8 cellular contexts compared by ENCODE assay signal in the genomic region with DNA sequence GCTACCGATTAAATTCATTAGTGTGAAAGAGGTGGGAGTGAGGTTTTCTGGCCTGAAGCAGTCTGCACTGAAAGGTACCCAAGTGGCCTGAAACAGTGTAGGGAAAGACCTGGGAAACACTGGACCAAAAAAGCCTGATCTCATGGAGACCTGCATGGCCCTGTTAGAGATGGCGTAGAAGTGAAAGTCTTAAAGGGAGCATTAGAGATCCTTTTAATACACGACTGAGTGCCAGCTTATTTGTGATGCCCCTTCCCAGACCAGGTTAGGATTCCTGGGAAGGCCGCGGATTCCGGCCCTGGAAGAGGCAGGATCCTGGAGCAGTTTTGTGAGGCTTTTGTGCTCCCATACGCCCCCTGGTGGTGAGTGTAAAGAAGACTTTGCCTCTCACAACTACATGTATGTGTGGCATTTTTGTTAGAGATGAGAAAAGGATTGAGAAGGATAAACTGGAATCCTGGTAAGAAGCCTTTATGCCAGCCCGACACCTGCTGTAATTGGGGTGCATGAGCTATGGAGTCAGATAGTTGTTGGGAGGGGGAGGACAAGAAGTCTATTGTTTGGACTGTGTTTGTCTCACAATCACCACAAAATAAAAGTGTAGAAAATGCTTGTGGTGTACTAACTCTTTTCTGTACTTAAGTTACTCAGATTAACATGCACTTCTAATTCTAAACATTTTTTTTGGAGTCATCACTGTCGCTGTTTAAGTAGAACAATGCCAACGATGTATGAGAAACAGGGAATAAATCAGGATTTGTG. TPM values are rescaled to one million over a fixed set of nuclear protein-coding genes. Genes with fewer than 3 reads are reported as not detected.
DNase-seq lines count a peak whose midpoint lies in the region; ATAC-seq, FAIRE-seq and TF ChIP-seq lines count a peak whose summit lies in the region.

No MANE protein-coding gene starts in this region.

- peaks cover 60% of the 10 kb centered on the region for H3K36me3 ChIP-seq in CD4-positive, CD25-positive, alpha-beta regulatory T cell (ENCODE audit: control insufficient read depth, insufficient read depth, low read length)
- peaks cover 94% of the 10 kb centered on the region for H3K36me3 ChIP-seq in GM23338 (ENCODE audit: insufficient read depth)
- peaks cover 23 to 53% of the 10 kb centered on the region in 2 experiments for H3K36me3 ChIP-seq in HepG2 (replicated peaks in 1 of 2; ENCODE audit: control insufficient read depth in 1 of 2, insufficient read depth in 2 of 2, low read length in 2 of 2)

- CTCF ChIA-PET in HepG2 (lab: Yijun Ruan, JAX; ENCODE audit: low intra/inter-chr PET ratio, low total read pairs): interaction anchor here (0.8 to 3.0 kb wide), 4 partner anchors 54 to 298 kb away, joined by 3 to 20 read pairs (median 12); partner anchors contain the start of gene JADE1

- H3K9me3 ChIP-seq in CD4-positive, CD25-positive, alpha-beta regulatory T cell (ENCODE audit: control insufficient read depth in 2 of 2, low read length in 2 of 2): no peaks in the 10 kb centered on the region
- no peaks in the 10 kb centered on the region for H3K9me3 ChIP-seq in HepG2 (ENCODE audit: low read length)

- no peaks in the 10 kb centered on the region for H3K27me3 Mint-ChIP-seq in CD4-positive, CD25-positive, alpha-beta regulatory T cell
- peaks cover 40% of the 10 kb centered on the region for H3K27me3 Mint-ChIP-seq in GM23338 (ENCODE audit: insufficient read depth, low read depth, poor library complexity)
- H3K27me3 Mint-ChIP-seq in activated CD4-positive, alpha-beta T cell treated with anti-CD3 and anti-CD28 coated beads, Interleukin-2, amount 10 ng/mL, durations not matched to agents 24 days and 14 days: no peaks in the 10 kb centered on the region

- peak; percentile 58 to 67 (median 66) for DNase-seq in CD4-positive, CD25-positive, alpha-beta regulatory T cell
- peak; percentile 94 for DNase-seq in GM23338 (ENCODE audit: low spot score)
- DNase-seq in NCI-H2171 treated with DMSO at 0.1 percent for 48 hours (lab: John Stamatoyannopoulos, UW): peak; percentile 16
- peak; percentile 88 for DNase-seq in activated CD4-positive, alpha-beta T cell treated with anti-CD3 and anti-CD28 coated beads, Interleukin-2, amount 10 ng/mL, durations not matched to agents 24 days and 14 days
- peak; percentile 82 for DNase-seq in choroid plexus epithelial cell (ENCODE audit: low read depth)
- peak; percentile 69 for DNase-seq in HepG2 (ENCODE audit: low spot score)
- DNase-seq in stimulated activated CD4-positive, alpha-beta T cell treated with anti-CD3 and anti-CD28 coated beads, Interleukin-4, amount 100 ng/mL, for 48 hours (ENCODE audit: low read depth in 2 of 2): peak; percentile 43 to 55

- no TSS peak for BruUV-seq in HepG2 (replicated peaks; lab: Mats Ljungman, UMichigan)

- peaks cover 22% of the 10 kb centered on the region for H3K4me1 ChIP-seq in CD4-positive, CD25-positive, alpha-beta regulatory T cell (ENCODE audit: control insufficient read depth, insufficient read depth, low read length, poor library complexity, severe bottlenecking)
- H3K4me1 ChIP-seq in GM23338 (ENCODE audit: insufficient read depth) (peaks cover 32% of the 10 kb centered on the region), HepG2 (ENCODE audit: insufficient read depth, low read length) (peaks cover 18% of the 10 kb centered on the region)

- POLR2A ChIA-PET in HepG2 (lab: Yijun Ruan, JAX): no interaction called here

- H3K9me3 Mint-ChIP-seq in CD4-positive, CD25-positive, alpha-beta regulatory T cell: peaks cover 0 to 1% (median 0%) of the 10 kb centered on the region in 7 donors
- H3K9me3 Mint-ChIP-seq in GM23338: 0 out of 3 replicates have a peak, but pooled peaks cover 2% of the 10 kb centered on the region
- H3K9me3 Mint-ChIP-seq in activated CD4-positive, alpha-beta T cell treated with anti-CD3 and anti-CD28 coated beads, Interleukin-2, amount 10 ng/mL, durations not matched to agents 24 days and 14 days: no peaks in the 10 kb centered on the region

- peak; percentile 84 to 96 for TF ChIP-seq CTCF in GM23338 (conservative IDR thresholded peaks at IDR 0.05; ENCODE audit: low read depth in 2 of 2)
- TF ChIP-seq CTCF in choroid plexus epithelial cell (conservative IDR thresholded peaks at IDR 0.05; ENCODE audit: low read depth, low read length): peak; percentile 92
- peak; percentile 81 for TF ChIP-seq CTCF in HepG2 (CRISPR knock-in tag; IDR thresholded peaks at IDR 0.05)

- peak in 1 of 2 donors; percentile 22 for ATAC-seq in CD4-positive, CD25-positive, alpha-beta regulatory T cell (ENCODE audit: low read depth in 2 of 2)
- ATAC-seq in GM23338: peak; percentile 79
- ATAC-seq in HepG2: peak; percentile 85
- no peak for ATAC-seq in GM21423 (IDR thresholded peaks at IDR 0.05; ENCODE audit: unreplicated experiment)

- peak; percentile 77 for FAIRE-seq in HepG2 (lab: Jason Lieb, UNC)

- peak overlapping the region; percentile 64 for H3K27ac ChIP-seq in CD4-positive, CD25-positive, alpha-beta regulatory T cell (ENCODE audit: insufficient read depth, low read length, poor library complexity, severe bottlenecking)
- peak overlapping the region; percentile 89 for H3K27ac ChIP-seq in GM23338 (ENCODE audit: low read depth)
- H3K27ac ChIP-seq in HepG2 (ENCODE audit: extremely low read length, insufficient read depth, low read length): no peak overlapping the region

- 59% methylated on average over 10 of the region's 10 CpGs for WGBS in HepG2 (ENCODE audit: low lambda C conversion rate)

- H3K9ac ChIP-seq in HepG2 (ENCODE audit: insufficient read depth, low read depth, low read length): no peak overlapping the region

- intact Hi-C loops in activated CD4-positive, alpha-beta T cell treated with anti-CD3 and anti-CD28 coated beads, Interleukin-2, amount 10 ng/mL, durations not matched to agents 24 days and 14 days (cut with micrococcal nuclease): loop anchor here (1.0 to 5.0 kb wide), 6 partner anchors 51 to 673 kb away; partner anchors contain the start of genes PGRMC2 and SCLT1
- intact Hi-C loops in HepG2 (cut with micrococcal nuclease; ENCODE audit: unreplicated experiment): loop anchor here (1.0 to 10.0 kb wide), 6 partner anchors 54 to 409 kb away; partner anchors contain the start of genes C4orf33, JADE1 and SCLT1

- peaks cover 18 to 41% (median 32%) of the 10 kb centered on the region in 4 donors for H3K4me1 Mint-ChIP-seq in CD4-positive, CD25-positive, alpha-beta regulatory T cell
- peaks cover 78% of the 10 kb centered on the region for H3K4me1 Mint-ChIP-seq in GM23338
- peaks cover 44% of the 10 kb centered on the region for H3K4me1 Mint-ChIP-seq in activated CD4-positive, alpha-beta T cell treated with anti-CD3 and anti-CD28 coated beads, Interleukin-2, amount 10 ng/mL, durations not matched to agents 24 days and 14 days

- H3K79me2 ChIP-seq in GM23338 (replicated peaks; ENCODE audit: insufficient read depth) (peaks cover 96% of the 10 kb centered on the region), HepG2 (ENCODE audit: insufficient read depth, low read length) (no peaks in the 10 kb centered on the region)

- no peaks in the 10 kb centered on the region for H3K27me3 ChIP-seq in CD4-positive, CD25-positive, alpha-beta regulatory T cell (ENCODE audit: control insufficient read depth, insufficient read depth, low read length)
- no peaks in the 10 kb centered on the region for H3K27me3 ChIP-seq in GM23338 (ENCODE audit: insufficient read depth)
- no peaks in the 10 kb centered on the region for H3K27me3 ChIP-seq in HepG2 (ENCODE audit: control insufficient read depth in 1 of 2, insufficient read depth in 2 of 2, low read length in 2 of 2)

- TF ChIP-seq RAD21 in HepG2 (CRISPR knock-in tag; IDR thresholded peaks at IDR 0.05): peak; percentile 70

- H3F3A ChIP-seq in GM23338 (replicated peaks; ENCODE audit: low read depth): peaks cover 84% of the 10 kb centered on the region

- no peak for TF ChIP-seq EP300 in HepG2 (IDR thresholded peaks at IDR 0.05; ENCODE audit: low read depth in 2 of 2, low read length in 2 of 2)
- no peak for TF ChIP-seq EP300 in HepG2 (CRISPR knock-in tag; IDR thresholded peaks at IDR 0.05; ENCODE audit: borderline replicate concordance)

- no peaks in the 10 kb centered on the region for H3K9me2 ChIP-seq in GM23338 (ENCODE audit: insufficient read depth)

- in situ Hi-C loops in HepG2 (cut with HindIII; ENCODE audit: extremely low pct_ligation_motif_present, low pct_unique_long_range_greater_than_20kb): loop anchor here (5.0 kb wide), 2 partner anchors 51 to 296 kb away; no protein-coding TSS in a partner anchor

- H2AFZ ChIP-seq in GM23338: no peak overlapping the region
- H2AFZ ChIP-seq in HepG2 (ENCODE audit: low read length): no peak overlapping the region

- H3K4me3 ChIP-seq in CD4-positive, CD25-positive, alpha-beta regulatory T cell (ENCODE audit: low read depth, low read length): peak overlapping the region; percentile 29
- H3K4me3 ChIP-seq in GM23338 (no peak overlapping the region), choroid plexus epithelial cell (ENCODE audit: low read depth, low read length) (no peak overlapping the region), HepG2 (replicated peaks in 1 of 3; ENCODE audit: insufficient read depth in 1 of 3, low read depth in 2 of 3, low read length in 3 of 3) (no peak overlapping the region)

- no peak overlapping the region for H3K4me2 ChIP-seq in GM23338
- H3K4me2 ChIP-seq in HepG2 (ENCODE audit: low read depth, low read length): no peak overlapping the region

- peak overlapping the region in 2 of 4 donors; percentile 20 to 32 for H3K4me3 Mint-ChIP-seq in CD4-positive, CD25-positive, alpha-beta regulatory T cell
- no peak overlapping the region for H3K4me3 Mint-ChIP-seq in GM23338
- peak overlapping the region; percentile 42 for H3K4me3 Mint-ChIP-seq in activated CD4-positive, alpha-beta T cell treated with anti-CD3 and anti-CD28 coated beads, Interleukin-2, amount 10 ng/mL, durations not matched to agents 24 days and 14 days

- H4K20me1 ChIP-seq in GM23338 (replicated peaks; ENCODE audit: insufficient read depth) (peaks cover 80% of the 10 kb centered on the region), HepG2 (ENCODE audit: insufficient read depth, low read length) (peaks cover 7% of the 10 kb centered on the region; the same call in 1 of the 2 replicates)

- peak overlapping the region; percentile 87 to 96 (median 90) for H3K27ac Mint-ChIP-seq in CD4-positive, CD25-positive, alpha-beta regulatory T cell
- peak overlapping the region; percentile 71 for H3K27ac Mint-ChIP-seq in GM23338
- H3K27ac Mint-ChIP-seq in activated CD4-positive, alpha-beta T cell treated with anti-CD3 and anti-CD28 coated beads, Interleukin-2, amount 10 ng/mL, durations not matched to agents 24 days and 14 days: peak overlapping the region; percentile 86

- H3K36me3 Mint-ChIP-seq in CD4-positive, CD25-positive, alpha-beta regulatory T cell: peaks cover 44% of the 10 kb centered on the region
- H3K36me3 Mint-ChIP-seq in GM23338 (ENCODE audit: low read depth): peaks cover 98% of the 10 kb centered on the region
- H3K36me3 Mint-ChIP-seq in activated CD4-positive, alpha-beta T cell treated with anti-CD3 and anti-CD28 coated beads, Interleukin-2, amount 10 ng/mL, durations not matched to agents 24 days and 14 days (ENCODE audit: low read depth): peaks cover 59% of the 10 kb centered on the region

- no peak for TF ChIP-seq POLR2A in HepG2 (IDR thresholded peaks at IDR 0.05; ENCODE audit: insufficient read depth in 1 of 2, low read depth in 2 of 2, low read length in 2 of 2)

RNA-seq across cellular contexts. Expression of gene JADE1, which starts 54.0 kb away (rescaled TPM):
- total RNA-seq in CD4-positive, CD25-positive, alpha-beta regulatory T cell: 50.8 TPM
- polyA plus RNA-seq in CD4-positive, CD25-positive, alpha-beta regulatory T cell: 10 to 100 TPM; 26.1 to 40.3 (median 33.6) TPM
- total RNA-seq in GM23338 (2014; rRNA removed; shearing (Covaris generic)): 156 and 158 TPM in 2 replicates
- 75.5 and 84.2 TPM in 2 replicates for polyA plus RNA-seq in GM23338 (2016; fragmentation: Nextera tagmentation; extraction: Ambion mirVana)
- total RNA-seq in activated CD4-positive, alpha-beta T cell treated with anti-CD3 and anti-CD28 coated beads, Interleukin-2, amount 10 ng/mL, durations not matched to agents 24 days and 14 days: 42.6 and 47.0 TPM in 2 replicates
- 19.3 and 23.4 TPM in 2 replicates for total RNA-seq in HepG2 (2016; rRNA removed; fragmentation: Illumina TruSeq; extraction: Trizol)
- 6.6 and 7.7 TPM in 2 replicates for total RNA-seq in HepG2 (2016; cell fraction: cytosol; rRNA removed; fragmentation: Illumina TruSeq; extraction: Trizol; ENCODE audit: low read depth)
- total RNA-seq in HepG2 (2016; cell fraction: insoluble cytoplasmic fraction; rRNA removed; fragmentation: Illumina TruSeq; extraction: Trizol): 18.1 and 21.4 TPM in 2 replicates
- total RNA-seq in HepG2 (2016; cell fraction: membrane; rRNA removed; fragmentation: Illumina TruSeq; extraction: Trizol): 10.8 and 10.9 TPM in 2 replicates
- 20.7 and 21.9 TPM in 2 replicates for total RNA-seq in HepG2 (2016; cell fraction: nucleus; rRNA removed; fragmentation: Illumina TruSeq; extraction: Trizol)
- polyA plus RNA-seq in HepG2 (2011; rRNA removed): 4.9 and 5.4 TPM in 2 replicates
- polyA plus RNA-seq in HepG2 (2011; cell fraction: cytosol; rRNA removed): 4.4 and 4.5 TPM in 2 replicates
- polyA plus RNA-seq in HepG2 (2011; cell fraction: nucleus; rRNA removed): 9.5 and 9.6 TPM in 2 replicates
- 10.1 and 12.2 TPM in 2 replicates for polyA plus RNA-seq in HepG2 (2012)
- polyA plus RNA-seq in HepG2 (2016; cell fraction: cytosol; fragmentation: Illumina TruSeq; extraction: Trizol; ENCODE audit: low read depth): 1.0 and 1.1 TPM in 2 replicates
- 17.4 and 18.4 TPM in 2 replicates for polyA plus RNA-seq in HepG2 (2016; cell fraction: insoluble cytoplasmic fraction; fragmentation: Illumina TruSeq; extraction: Trizol; ENCODE audit: low read depth)
- 4.8 and 4.9 TPM in 2 replicates for polyA plus RNA-seq in HepG2 (2016; cell fraction: membrane; fragmentation: Illumina TruSeq; extraction: Trizol; ENCODE audit: low read depth)
- 25.1 and 26.7 TPM in 2 replicates for polyA plus RNA-seq in HepG2 (2016; cell fraction: nucleus; fragmentation: Illumina TruSeq; extraction: Trizol; ENCODE audit: insufficient read depth, low read depth)
- 18.0 and 27.0 TPM in 2 replicates for polyA minus RNA-seq in HepG2 (2011; rRNA and poly(A)+ RNA removed; ENCODE audit: low replicate concordance)
- polyA minus RNA-seq in HepG2 (2011; cell fraction: cytosol; rRNA and poly(A)+ RNA removed): 7.4 and 7.7 TPM in 2 replicates
- polyA minus RNA-seq in HepG2 (2011; cell fraction: nucleus; rRNA and poly(A)+ RNA removed): 18.4 and 20.6 TPM in 2 replicates

Comparison
In these comparisons a context has a peak if more than half of its experiments do, and no peak if none do; other contexts are left out.
1. DNase-seq: peak in every context shown above with its lines; median percentile 94 in GM23338; 88 in activated CD4-positive, alpha-beta T cell treated with anti-CD3 and anti-CD28 coated beads, Interleukin-2, amount 10 ng/mL, durations not matched to agents 24 days and 14 days; 82 in choroid plexus epithelial cell; 69 in HepG2; 66 in CD4-positive, CD25-positive, alpha-beta regulatory T cell; 49 in stimulated activated CD4-positive, alpha-beta T cell treated with anti-CD3 and anti-CD28 coated beads, Interleukin-4, amount 100 ng/mL, for 48 hours; 16 in NCI-H2171 treated with DMSO at 0.1 percent for 48 hours.